ENCODE assay signal across 1 cellular context in the genomic region with DNA sequence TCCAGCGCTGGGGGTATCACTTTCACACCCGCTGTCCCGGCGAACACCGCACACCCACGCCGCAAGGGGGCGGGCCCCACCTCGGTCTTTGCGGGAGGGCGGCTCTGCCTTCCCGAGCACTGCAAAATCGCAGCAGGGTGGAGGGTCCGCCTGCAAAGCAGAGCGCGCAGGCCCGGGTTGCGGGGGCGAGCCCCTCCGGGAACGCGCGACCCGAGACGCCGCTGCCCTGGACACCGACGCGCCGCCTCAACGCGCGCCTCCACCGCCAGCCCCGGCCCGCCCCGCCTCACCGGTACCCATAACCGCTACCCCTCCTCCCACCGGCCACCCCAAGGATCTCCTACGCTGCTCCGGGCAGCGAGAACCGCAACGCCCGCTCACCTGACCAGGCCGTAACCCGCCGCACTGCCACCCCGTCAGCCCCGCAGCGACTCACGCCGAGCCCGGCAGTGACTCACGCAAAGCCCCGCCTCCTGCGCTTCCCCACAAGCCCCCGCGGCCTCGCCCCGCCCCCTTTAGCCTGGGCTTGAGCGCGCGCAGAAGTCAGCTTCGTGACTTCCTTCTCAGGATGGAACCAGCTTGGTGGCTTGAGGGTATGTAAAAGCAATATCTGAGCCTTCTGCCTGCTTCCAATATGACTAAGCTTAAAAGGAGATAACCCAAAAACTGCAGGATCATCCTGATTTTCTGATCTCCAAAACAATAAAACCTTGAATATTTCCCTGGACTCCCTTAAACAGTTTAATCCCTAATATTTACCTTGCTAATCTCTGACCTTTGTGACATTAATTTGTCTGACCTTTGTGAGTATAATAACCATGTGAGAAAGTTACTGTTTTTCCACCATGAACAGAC.
TF ChIP-seq lines count a peak whose summit lies in the region.

A gene with protein sequence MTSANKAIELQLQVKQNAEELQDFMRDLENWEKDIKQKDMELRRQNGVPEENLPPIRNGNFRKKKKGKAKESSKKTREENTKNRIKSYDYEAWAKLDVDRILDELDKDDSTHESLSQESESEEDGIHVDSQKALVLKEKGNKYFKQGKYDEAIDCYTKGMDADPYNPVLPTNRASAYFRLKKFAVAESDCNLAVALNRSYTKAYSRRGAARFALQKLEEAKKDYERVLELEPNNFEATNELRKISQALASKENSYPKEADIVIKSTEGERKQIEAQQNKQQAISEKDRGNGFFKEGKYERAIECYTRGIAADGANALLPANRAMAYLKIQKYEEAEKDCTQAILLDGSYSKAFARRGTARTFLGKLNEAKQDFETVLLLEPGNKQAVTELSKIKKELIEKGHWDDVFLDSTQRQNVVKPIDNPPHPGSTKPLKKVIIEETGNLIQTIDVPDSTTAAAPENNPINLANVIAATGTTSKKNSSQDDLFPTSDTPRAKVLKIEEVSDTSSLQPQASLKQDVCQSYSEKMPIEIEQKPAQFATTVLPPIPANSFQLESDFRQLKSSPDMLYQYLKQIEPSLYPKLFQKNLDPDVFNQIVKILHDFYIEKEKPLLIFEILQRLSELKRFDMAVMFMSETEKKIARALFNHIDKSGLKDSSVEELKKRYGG (minus strand): TSS at position 460 of the 855 bp plus-strand sequence. CDS start 3,190 bp downstream, outside the sequence.

TF ChIP-seq in WTC11, 78 proteins besides CTCF, POLR2A, EP300 and RAD21 (continued from another document):
- TF ChIP-seq, protein P1, sequence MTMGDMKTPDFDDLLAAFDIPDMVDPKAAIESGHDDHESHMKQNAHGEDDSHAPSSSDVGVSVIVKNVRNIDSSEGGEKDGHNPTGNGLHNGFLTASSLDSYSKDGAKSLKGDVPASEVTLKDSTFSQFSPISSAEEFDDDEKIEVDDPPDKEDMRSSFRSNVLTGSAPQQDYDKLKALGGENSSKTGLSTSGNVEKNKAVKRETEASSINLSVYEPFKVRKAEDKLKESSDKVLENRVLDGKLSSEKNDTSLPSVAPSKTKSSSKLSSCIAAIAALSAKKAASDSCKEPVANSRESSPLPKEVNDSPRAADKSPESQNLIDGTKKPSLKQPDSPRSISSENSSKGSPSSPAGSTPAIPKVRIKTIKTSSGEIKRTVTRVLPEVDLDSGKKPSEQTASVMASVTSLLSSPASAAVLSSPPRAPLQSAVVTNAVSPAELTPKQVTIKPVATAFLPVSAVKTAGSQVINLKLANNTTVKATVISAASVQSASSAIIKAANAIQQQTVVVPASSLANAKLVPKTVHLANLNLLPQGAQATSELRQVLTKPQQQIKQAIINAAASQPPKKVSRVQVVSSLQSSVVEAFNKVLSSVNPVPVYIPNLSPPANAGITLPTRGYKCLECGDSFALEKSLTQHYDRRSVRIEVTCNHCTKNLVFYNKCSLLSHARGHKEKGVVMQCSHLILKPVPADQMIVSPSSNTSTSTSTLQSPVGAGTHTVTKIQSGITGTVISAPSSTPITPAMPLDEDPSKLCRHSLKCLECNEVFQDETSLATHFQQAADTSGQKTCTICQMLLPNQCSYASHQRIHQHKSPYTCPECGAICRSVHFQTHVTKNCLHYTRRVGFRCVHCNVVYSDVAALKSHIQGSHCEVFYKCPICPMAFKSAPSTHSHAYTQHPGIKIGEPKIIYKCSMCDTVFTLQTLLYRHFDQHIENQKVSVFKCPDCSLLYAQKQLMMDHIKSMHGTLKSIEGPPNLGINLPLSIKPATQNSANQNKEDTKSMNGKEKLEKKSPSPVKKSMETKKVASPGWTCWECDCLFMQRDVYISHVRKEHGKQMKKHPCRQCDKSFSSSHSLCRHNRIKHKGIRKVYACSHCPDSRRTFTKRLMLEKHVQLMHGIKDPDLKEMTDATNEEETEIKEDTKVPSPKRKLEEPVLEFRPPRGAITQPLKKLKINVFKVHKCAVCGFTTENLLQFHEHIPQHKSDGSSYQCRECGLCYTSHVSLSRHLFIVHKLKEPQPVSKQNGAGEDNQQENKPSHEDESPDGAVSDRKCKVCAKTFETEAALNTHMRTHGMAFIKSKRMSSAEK (CRISPR knock-in tag; IDR thresholded peaks at IDR 0.05; ENCODE audit: borderline replicate concordance): no peak
- TF ChIP-seq GRHL2 (CRISPR knock-in tag; IDR thresholded peaks at IDR 0.05; ENCODE audit: insufficient replicate concordance, severe bottlenecking) (no peak), SMAD3 (CRISPR knock-in tag; IDR thresholded peaks at IDR 0.05; ENCODE audit: borderline replicate concordance) (no peak), CREM (CRISPR knock-in tag; IDR thresholded peaks at IDR 0.05) (peak; percentile 82; the same call in 1 of the 2 replicates)
- TF ChIP-seq, protein P2, sequence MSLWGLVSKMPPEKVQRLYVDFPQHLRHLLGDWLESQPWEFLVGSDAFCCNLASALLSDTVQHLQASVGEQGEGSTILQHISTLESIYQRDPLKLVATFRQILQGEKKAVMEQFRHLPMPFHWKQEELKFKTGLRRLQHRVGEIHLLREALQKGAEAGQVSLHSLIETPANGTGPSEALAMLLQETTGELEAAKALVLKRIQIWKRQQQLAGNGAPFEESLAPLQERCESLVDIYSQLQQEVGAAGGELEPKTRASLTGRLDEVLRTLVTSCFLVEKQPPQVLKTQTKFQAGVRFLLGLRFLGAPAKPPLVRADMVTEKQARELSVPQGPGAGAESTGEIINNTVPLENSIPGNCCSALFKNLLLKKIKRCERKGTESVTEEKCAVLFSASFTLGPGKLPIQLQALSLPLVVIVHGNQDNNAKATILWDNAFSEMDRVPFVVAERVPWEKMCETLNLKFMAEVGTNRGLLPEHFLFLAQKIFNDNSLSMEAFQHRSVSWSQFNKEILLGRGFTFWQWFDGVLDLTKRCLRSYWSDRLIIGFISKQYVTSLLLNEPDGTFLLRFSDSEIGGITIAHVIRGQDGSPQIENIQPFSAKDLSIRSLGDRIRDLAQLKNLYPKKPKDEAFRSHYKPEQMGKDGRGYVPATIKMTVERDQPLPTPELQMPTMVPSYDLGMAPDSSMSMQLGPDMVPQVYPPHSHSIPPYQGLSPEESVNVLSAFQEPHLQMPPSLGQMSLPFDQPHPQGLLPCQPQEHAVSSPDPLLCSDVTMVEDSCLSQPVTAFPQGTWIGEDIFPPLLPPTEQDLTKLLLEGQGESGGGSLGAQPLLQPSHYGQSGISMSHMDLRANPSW (CRISPR knock-in tag; conservative IDR thresholded peaks at IDR 0.05; ENCODE audit: low read depth): 0 out of 2 replicates have a peak, but pooled peaks have one; percentile 75
